Comparison of ENCODE assay signal across 17 cellular contexts in genomic region chr9:99238331-99238730, GRCh38.
"Had no signal": no experiment of that assay in that cellular context is flagged by ENCODE, and none has a peak within 500 bp of the region (broad histone marks: within the 10 kb centered on the region; RNA-seq: fewer than 3 reads in every experiment).

No MANE protein-coding gene starts in this region.

- H3K27me3 ChIP-seq: esophagus muscularis mucosa, gastroesophageal sphincter had no signal

- H3K4me1 ChIP-seq: gastroesophageal sphincter had no signal

- H3K36me3 Mint-ChIP-seq: natural killer cell had no signal

- H3K4me3 ChIP-seq: esophagus muscularis mucosa, gastroesophageal sphincter had no signal

- H3K9me3 ChIP-seq: esophagus muscularis mucosa, gastroesophageal sphincter had no signal

- H3K4me3 Mint-ChIP-seq: dendritic cell treated with granulocyte-macrophage colony-stimulating factor and Interleukin-4, amounts not matched to agents 40 ng/mL and 50 ng/mL, for 4 days; effector memory CD8-positive, alpha-beta T cell; mesothelial cell of epicardium; natural killer cell; neural crest cell; type B pancreatic cell had no signal

- DNase-seq: effector memory CD8-positive, alpha-beta T cell; glutamatergic neuron; islet precursor cell; natural killer cell; posterior cingulate gyrus; right cardiac atrium; small intestine; stimulated activated CD4-positive, alpha-beta T cell treated with anti-CD3 and anti-CD28 coated beads, Interleukin-12 subunit alpha, Interleukin-12 subunit beta, amount 100 ng/mL, for 4 hours had no signal

- FAIRE-seq: small intestine, urothelium cell line had no signal

- H3K9me3 Mint-ChIP-seq: dendritic cell treated with granulocyte-macrophage colony-stimulating factor and Interleukin-4, amounts not matched to agents 40 ng/mL and 50 ng/mL, for 4 days; effector memory CD8-positive, alpha-beta T cell; natural killer cell; neural crest cell; type B pancreatic cell had no signal

- ATAC-seq: effector memory CD8-positive, alpha-beta T cell; gastroesophageal sphincter; left lobe of liver; natural killer cell; right cardiac atrium had no signal

- H3K27ac ChIP-seq: epithelial cell of prostate, esophagus muscularis mucosa, gastroesophageal sphincter had no signal

- H3K4me1 Mint-ChIP-seq: mesothelial cell of epicardium had no signal

- H3K27ac Mint-ChIP-seq: dendritic cell treated with granulocyte-macrophage colony-stimulating factor and Interleukin-4, amounts not matched to agents 40 ng/mL and 50 ng/mL, for 4 days; mesothelial cell of epicardium; natural killer cell; type B pancreatic cell had no signal

- H3K27me3 Mint-ChIP-seq: dendritic cell treated with granulocyte-macrophage colony-stimulating factor and Interleukin-4, amounts not matched to agents 40 ng/mL and 50 ng/mL, for 4 days; effector memory CD8-positive, alpha-beta T cell; type B pancreatic cell had no signal
